Comparison of ENCODE assay signal across 1 cellular context in the genomic region with DNA sequence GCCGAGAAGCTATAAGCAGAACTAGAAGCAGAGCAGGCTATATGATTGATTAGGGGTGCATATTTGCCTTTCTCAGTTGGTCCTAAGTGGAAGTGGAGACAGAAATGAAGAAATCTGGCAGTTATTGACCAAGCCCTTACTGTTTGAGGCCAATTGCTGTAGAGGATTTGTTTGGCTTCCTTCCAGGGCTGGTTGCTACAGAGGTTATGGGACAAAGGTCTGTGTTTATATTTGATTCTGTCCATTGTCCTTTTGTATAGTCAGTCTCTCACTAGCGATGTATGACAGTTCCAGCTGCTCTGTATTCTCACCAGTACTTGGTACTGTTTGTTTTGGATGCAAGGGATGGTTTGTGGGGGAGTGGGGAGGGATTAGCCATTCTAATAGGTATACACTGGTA.
A peak's percentile ranks its signal among the peaks of the same experiment; 100 is the strongest.
TF ChIP-seq lines count a peak whose summit lies in the region.

No MANE protein-coding gene starts in this region.

TF ChIP-seq in liver, 16 proteins besides CTCF, POLR2A, EP300 and RAD21 (continued from another document):
- TF ChIP-seq REST (IDR thresholded peaks at IDR 0.05) (peak; percentile 67), FOXA1 (IDR thresholded peaks at IDR 0.05) (peak; percentile 60), FOXA2 (IDR thresholded peaks at IDR 0.05) (peak; percentile 85), TAF1 (conservative IDR thresholded peaks at IDR 0.05) (no peak), YY1 (IDR thresholded peaks at IDR 0.05) (no peak), GABPA (IDR thresholded peaks at IDR 0.05 in 1 of 2, conservative IDR thresholded peaks at IDR 0.05 in 1 of 2) (no peak), RXRA (IDR thresholded peaks at IDR 0.05) (peak; percentile 58 to 83), JUND (IDR thresholded peaks at IDR 0.05) (peak in 1 of 2 donors; percentile 40), SP1 (IDR thresholded peaks at IDR 0.05) (peak; percentile 77), ATF3 (IDR thresholded peaks at IDR 0.05) (peak; percentile 18)
- TF ChIP-seq, protein P1, sequence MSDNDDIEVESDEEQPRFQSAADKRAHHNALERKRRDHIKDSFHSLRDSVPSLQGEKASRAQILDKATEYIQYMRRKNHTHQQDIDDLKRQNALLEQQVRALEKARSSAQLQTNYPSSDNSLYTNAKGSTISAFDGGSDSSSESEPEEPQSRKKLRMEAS (IDR thresholded peaks at IDR 0.05) = peak; percentile 35
